Comparison of ENCODE assay signal across 14 cellular contexts in the genomic region with DNA sequence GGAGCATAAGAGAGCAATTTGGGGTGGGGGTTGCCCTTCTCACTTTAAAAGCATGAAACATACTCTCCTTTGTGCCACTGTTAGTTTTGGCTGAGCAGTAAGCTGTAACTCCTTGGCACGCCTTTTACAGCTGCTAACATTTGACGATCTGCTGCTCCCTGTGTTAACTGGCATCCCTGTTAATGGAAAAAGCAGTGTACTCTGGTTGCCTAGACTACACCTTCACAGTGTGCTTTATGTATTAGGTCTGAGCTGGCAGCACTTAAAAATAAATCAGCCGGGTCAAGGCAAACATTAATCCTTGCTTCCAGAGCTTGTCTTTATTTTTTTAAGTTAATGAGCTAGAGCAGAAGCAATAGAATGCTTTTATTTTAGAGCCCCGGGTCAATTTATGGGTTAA. TPM values are rescaled to one million over a fixed set of nuclear protein-coding genes. Genes with fewer than 3 reads are reported as not detected.
DNase-seq lines count a peak whose midpoint lies in the region; ATAC-seq and TF ChIP-seq lines count a peak whose summit lies in the region.
"Had no signal": no experiment of that assay in that cellular context is flagged by ENCODE, and none has a peak within 500 bp of the region (broad histone marks: within the 10 kb centered on the region; RNA-seq: fewer than 3 reads in every experiment).

No MANE protein-coding gene starts in this region.

- no peak for ATAC-seq in HG03159 (IDR thresholded peaks at IDR 0.05; ENCODE audit: unreplicated experiment)
- no peak for ATAC-seq in activated CD8-positive, alpha-beta memory T cell treated with anti-CD3 and anti-CD28 coated beads, Interleukin-2, amount 10 ng/mL, durations not matched to agents 7 days and 5 days
- ATAC-seq: esophagus mucosa had no signal

- DNase-seq in LHCN-M2 (ENCODE audit: low read depth), result peak; percentile 2
- DNase-seq in NCI-H2107 treated with DMSO at 0.1 percent for 48 hours (lab: John Stamatoyannopoulos, UW; ENCODE audit: unreplicated experiment), result peak; percentile 8
- DNase-seq in prostate gland (ENCODE audit: low spot score), result peak; percentile 54
- DNase-seq in lower leg skin (ENCODE audit: low spot score in 2 of 2), result no peak
- no peak for DNase-seq in iPS-NIHi11 (ENCODE audit: low spot score)
- DNase-seq in activated CD8-positive, alpha-beta memory T cell treated with anti-CD3 and anti-CD28 coated beads, Interleukin-2, amount 10 ng/mL, durations not matched to agents 7 days and 5 days, result no peak
- DNase-seq: activated naive CD8-positive, alpha-beta T cell treated with anti-CD3 and anti-CD28 coated beads for 36 hours; NCI-H226; SIG-M5 had no signal

- no peak overlapping the region for H3K4me3 Mint-ChIP-seq in activated CD8-positive, alpha-beta memory T cell treated with anti-CD3 and anti-CD28 coated beads, Interleukin-2, amount 10 ng/mL, durations not matched to agents 7 days and 5 days
- H3K4me3 Mint-ChIP-seq: activated naive CD8-positive, alpha-beta T cell treated with anti-CD3 and anti-CD28 coated beads for 36 hours had no signal

- H3K27me3 ChIP-seq in endocrine pancreas (ENCODE audit: control insufficient read depth, insufficient read depth, low read length), result no peaks in the 10 kb centered on the region
- no peaks in the 10 kb centered on the region for H3K27me3 ChIP-seq in prostate gland (replicated peaks; ENCODE audit: insufficient read depth)
- H3K27me3 ChIP-seq: suprapubic skin had no signal

- TF ChIP-seq POLR2A in prostate gland (IDR thresholded peaks at IDR 0.05) (no peak), lower leg skin (IDR thresholded peaks at IDR 0.05) (no peak)

- TF ChIP-seq CTCF in prostate gland (IDR thresholded peaks at IDR 0.05) (no peak), lower leg skin (IDR thresholded peaks at IDR 0.05) (no peak)

- H3K27ac Mint-ChIP-seq in activated CD8-positive, alpha-beta memory T cell treated with anti-CD3 and anti-CD28 coated beads, Interleukin-2, amount 10 ng/mL, durations not matched to agents 7 days and 5 days, result no peak overlapping the region
- H3K27ac Mint-ChIP-seq: activated naive CD8-positive, alpha-beta T cell treated with anti-CD3 and anti-CD28 coated beads for 36 hours had no signal

- WGBS in prostate gland, result 7% methylated on average over 4 of the region's 4 CpGs
- 22 to 31% methylated on average over 4 of the region's 4 CpGs for WGBS in lower leg skin, 2 donors

- H3K36me3 Mint-ChIP-seq in activated CD8-positive, alpha-beta memory T cell treated with anti-CD3 and anti-CD28 coated beads, Interleukin-2, amount 10 ng/mL, durations not matched to agents 7 days and 5 days, result no peaks in the 10 kb centered on the region
- H3K36me3 Mint-ChIP-seq: activated naive CD8-positive, alpha-beta T cell treated with anti-CD3 and anti-CD28 coated beads for 36 hours had no signal

- H3K4me1 ChIP-seq in endocrine pancreas (ENCODE audit: control insufficient read depth, insufficient read depth, low read length) (no peaks in the 10 kb centered on the region), prostate gland (replicated peaks) (no peaks in the 10 kb centered on the region)
- H3K4me1 ChIP-seq: suprapubic skin had no signal

- H3K36me3 ChIP-seq in endocrine pancreas (ENCODE audit: control insufficient read depth, insufficient read depth, low read length), result no peaks in the 10 kb centered on the region
- no peaks in the 10 kb centered on the region for H3K36me3 ChIP-seq in prostate gland
- H3K36me3 ChIP-seq: suprapubic skin had no signal

- no peaks in the 10 kb centered on the region for H3K4me1 Mint-ChIP-seq in activated CD8-positive, alpha-beta memory T cell treated with anti-CD3 and anti-CD28 coated beads, Interleukin-2, amount 10 ng/mL, durations not matched to agents 7 days and 5 days
- H3K4me1 Mint-ChIP-seq: activated naive CD8-positive, alpha-beta T cell treated with anti-CD3 and anti-CD28 coated beads for 36 hours had no signal

- H3K27ac ChIP-seq in prostate gland, result no peak overlapping the region
- H3K27ac ChIP-seq: C4-2B, suprapubic skin had no signal

- H3K4me3 ChIP-seq in endocrine pancreas (ENCODE audit: control insufficient read depth, insufficient read depth, low read length) (peak overlapping the region; percentile 23), prostate gland (no peak overlapping the region), lower leg skin (ENCODE audit: low read depth, poor library complexity, severe bottlenecking) (no peak overlapping the region)
- H3K4me3 ChIP-seq: suprapubic skin had no signal

- CTCF ChIA-PET in activated CD8-positive, alpha-beta memory T cell treated with anti-CD3 and anti-CD28 coated beads, Interleukin-2, amount 10 ng/mL, durations not matched to agents 7 days and 5 days (lab: Charles Lee), result no interaction called here

- no peak overlapping the region for H3K9ac ChIP-seq in endocrine pancreas (ENCODE audit: control insufficient read depth, insufficient read depth, low read length)

- no peaks in the 10 kb centered on the region for H3K9me3 ChIP-seq in endocrine pancreas (ENCODE audit: control insufficient read depth, low read length)
- H3K9me3 ChIP-seq in prostate gland, result no peaks in the 10 kb centered on the region
- H3K9me3 ChIP-seq: suprapubic skin had no signal

- H3K9me3 Mint-ChIP-seq in activated CD8-positive, alpha-beta memory T cell treated with anti-CD3 and anti-CD28 coated beads, Interleukin-2, amount 10 ng/mL, durations not matched to agents 7 days and 5 days (ENCODE audit: low read depth), result no peaks in the 10 kb centered on the region
- H3K9me3 Mint-ChIP-seq: activated naive CD8-positive, alpha-beta T cell treated with anti-CD3 and anti-CD28 coated beads for 36 hours had no signal

- peaks cover 16% of the 10 kb centered on the region for H3K27me3 Mint-ChIP-seq in activated CD8-positive, alpha-beta memory T cell treated with anti-CD3 and anti-CD28 coated beads, Interleukin-2, amount 10 ng/mL, durations not matched to agents 7 days and 5 days
- H3K27me3 Mint-ChIP-seq: activated naive CD8-positive, alpha-beta T cell treated with anti-CD3 and anti-CD28 coated beads for 36 hours had no signal

- intact Hi-C loops in prostate gland (cut with DNase I), result no loop called here
- intact Hi-C loops in lower leg skin (cut with DNase I; ENCODE audit: low total_unique reads), result no loop called here

RNA-seq across cellular contexts. Expression of a gene that starts 54.3 kb away (rescaled TPM):
- total RNA-seq in LHCN-M2 (2014; rRNA removed), result not detected in 2 replicates
- not detected for polyA plus RNA-seq in LHCN-M2 (2012)
- 10 to 100 TPM in 1 of 2 donors, not detected in 1; 18.3 TPM for total RNA-seq in prostate gland
- not detected for total RNA-seq in lower leg skin
- not detected for total RNA-seq in activated CD8-positive, alpha-beta memory T cell treated with anti-CD3 and anti-CD28 coated beads, Interleukin-2, amount 10 ng/mL, durations not matched to agents 7 days and 5 days
- total RNA-seq: activated naive CD8-positive, alpha-beta T cell treated with anti-CD3 and anti-CD28 coated beads for 36 hours; esophagus mucosa had no signal

Comparison
In these comparisons a context has a peak if more than half of its experiments do, and no peak if none do; other contexts are left out.
1. DNase-seq: peak in LHCN-M2 (single experiment), NCI-H2107 treated with DMSO at 0.1 percent for 48 hours (single experiment) and prostate gland (single experiment); none in lower leg skin (0 of 2), iPS-NIHi11 (single experiment) and activated CD8-positive, alpha-beta memory T cell treated with anti-CD3 and anti-CD28 coated beads, Interleukin-2, amount 10 ng/mL, durations not matched to agents 7 days and 5 days (single experiment).